Comparison of ENCODE assay signal across 8 cellular contexts in genomic region chr1:84504580-84505021, GRCh38. TPM values are rescaled to one million over a fixed set of nuclear protein-coding genes. Genes with fewer than 3 reads are reported as not detected.
A peak's percentile ranks its signal among the peaks of the same experiment; 100 is the strongest.
DNase-seq lines count a peak whose midpoint lies in the region; ATAC-seq and TF ChIP-seq lines count a peak whose summit lies in the region.

No MANE protein-coding gene starts in this region.

- H3K4ac ChIP-seq in mesenchymal stem cell (ENCODE audit: low read depth in 1 of 2, low read length in 2 of 2): no peak overlapping the region

- peaks cover 1% of the 10 kb centered on the region for H3K79me1 ChIP-seq in mesenchymal stem cell (replicated peaks; ENCODE audit: low read length, poor library complexity, severe bottlenecking)

- H3K27ac ChIP-seq in breast epithelium (peak overlapping the region; percentile 96 to 98), mesenchymal stem cell (ENCODE audit: low read length, poor library complexity, severe bottlenecking) (no peak overlapping the region), uterus (peak overlapping the region; percentile 98)

- H3K27me3 ChIP-seq in breast epithelium (no peaks in the 10 kb centered on the region), mesenchymal stem cell (ENCODE audit: control insufficient read depth in 1 of 2, insufficient read depth in 1 of 2, low read length in 2 of 2) (no peaks in the 10 kb centered on the region), uterus (no peaks in the 10 kb centered on the region)

- H3K9ac ChIP-seq in ES-I3 (ENCODE audit: low read depth, low read length) (peak overlapping the region; percentile 76), mesenchymal stem cell (ENCODE audit: low read length) (peak overlapping the region; percentile 98)

- ATAC-seq in GM19397 (IDR thresholded peaks at IDR 0.05; ENCODE audit: unreplicated experiment): no peak

- H3K4me2 ChIP-seq in mesenchymal stem cell (ENCODE audit: low read length, poor library complexity, severe bottlenecking): peak overlapping the region; percentile 78

- no peaks in the 10 kb centered on the region for H3K9me3 ChIP-seq in ES-I3 (ENCODE audit: control insufficient read depth, insufficient read depth, low read length)
- no peaks in the 10 kb centered on the region for H3K9me3 ChIP-seq in breast epithelium
- peaks cover 8% of the 10 kb centered on the region for H3K9me3 ChIP-seq in mesenchymal stem cell (ENCODE audit: control insufficient read depth, low read length)
- H3K9me3 ChIP-seq in uterus: peaks cover 0 to 4% of the 10 kb centered on the region in 2 donors

- H3K4me1 ChIP-seq in ES-I3 (ENCODE audit: insufficient read depth, low read length) (peaks cover 8% of the 10 kb centered on the region), breast epithelium (peaks cover 0 to 7% of the 10 kb centered on the region in 2 donors), mesenchymal stem cell (ENCODE audit: control insufficient read depth, insufficient read depth, low read depth, low read length) (no peaks in the 10 kb centered on the region), uterus (peaks cover 6 to 9% of the 10 kb centered on the region in 2 donors)

- H4K8ac ChIP-seq in mesenchymal stem cell (ENCODE audit: low read length): no peak overlapping the region

- H2BK12ac ChIP-seq in mesenchymal stem cell (ENCODE audit: low read length in 2 of 2): no peak overlapping the region

- H3K36me3 ChIP-seq in ES-I3 (ENCODE audit: insufficient read depth, low read length) (peaks cover 4% of the 10 kb centered on the region; the same call in 1 of the 2 replicates), breast epithelium (no peaks in the 10 kb centered on the region), mesenchymal stem cell (ENCODE audit: control insufficient read depth in 1 of 2, insufficient read depth in 2 of 2, low read depth in 1 of 2, low read length in 2 of 2) (peaks cover 7 to 38% of the 10 kb centered on the region in 2 experiments), uterus (no peaks in the 10 kb centered on the region)

- H4K91ac ChIP-seq in mesenchymal stem cell (ENCODE audit: low read length): no peak overlapping the region

- H2BK120ac ChIP-seq in mesenchymal stem cell (ENCODE audit: low read depth, low read length): no peak overlapping the region

- DNase-seq in Kasumi-1 (lab: John Stamatoyannopoulos, UW): peak; percentile 13 to 33
- no peak for DNase-seq in breast epithelium (ENCODE audit: low spot score in 2 of 2)
- DNase-seq in mesenchymal stem cell: peak; percentile 81
- no peak for DNase-seq in uterus
- no peak for DNase-seq in NCI-H345 (lab: John Stamatoyannopoulos, UW)
- no peak for DNase-seq in stimulated activated CD4-positive, alpha-beta T cell treated with anti-CD3 and anti-CD28 coated beads, Interleukin-2, amount 100 ng/mL, for 24 hours

- H2AK5ac ChIP-seq in mesenchymal stem cell (ENCODE audit: low read length, severe bottlenecking): no peak overlapping the region

- no peak overlapping the region for H3K18ac ChIP-seq in mesenchymal stem cell (ENCODE audit: low read depth in 1 of 2, low read length in 2 of 2)

- no peak overlapping the region for H2AFZ ChIP-seq in mesenchymal stem cell (ENCODE audit: low read depth, low read length)

- H2BK15ac ChIP-seq in mesenchymal stem cell (ENCODE audit: low read depth, poor library complexity, severe bottlenecking): no peak overlapping the region

- intact Hi-C loops in breast epithelium (cut with DNase I; ENCODE audit: low total_unique reads) (loop anchor here (10.0 kb wide), 1 partner anchor 70 kb away; the partner anchor contains the start of gene CTBS), uterus (cut with DNase I; ENCODE audit: low total_unique reads) (no loop called here)

- 32% methylated on average over 5 of the region's 6 CpGs for WGBS in mesenchymal stem cell

- H3K4me3 ChIP-seq in breast epithelium (peak overlapping the region; percentile 76 to 88 (median 83)), mesenchymal stem cell (ENCODE audit: insufficient read depth in 1 of 2, low read depth in 1 of 2, low read length in 2 of 2) (peak overlapping the region in 1 of 2 experiments; percentile 94), uterus (peak overlapping the region; percentile 85 to 86)

- TF ChIP-seq POLR2A in breast epithelium (IDR thresholded peaks at IDR 0.05) (no peak), uterus (IDR thresholded peaks at IDR 0.05) (no peak)

- H3K23ac ChIP-seq in mesenchymal stem cell (ENCODE audit: low read length in 2 of 2): no peak overlapping the region

- no peak overlapping the region for H3K14ac ChIP-seq in mesenchymal stem cell (ENCODE audit: low read length in 2 of 2)

- TF ChIP-seq CTCF in breast epithelium (IDR thresholded peaks at IDR 0.05): no peak
- TF ChIP-seq CTCF in uterus (IDR thresholded peaks at IDR 0.05): no peak

- no peak overlapping the region for H2BK5ac ChIP-seq in mesenchymal stem cell (ENCODE audit: low read depth, low read length, poor library complexity, severe bottlenecking)

RNA-seq across cellular contexts. Expression of gene SPATA1, which starts 1.6 kb away (rescaled TPM):
- total RNA-seq in breast epithelium (1 to 10 TPM in 1 of 3 donors, under 1 TPM in 2; 0.16 to 1.0 (median 0.33) TPM), uterus (1 to 10 TPM in 1 of 4 donors, under 1 TPM in 2, not detected in 1; 0.26 to 3.5 (median 0.91) TPM)
- polyA plus RNA-seq in mesenchymal stem cell (2013, experiment 1 of 2): 1.3 TPM
- 0.88 TPM for polyA plus RNA-seq in mesenchymal stem cell (2013, experiment 2 of 2)

RNA-seq across cellular contexts. Expression of gene GNG5, which starts 1.8 kb away (rescaled TPM):
- total RNA-seq in breast epithelium (10 to 100 TPM; 47.8 to 66.6 (median 47.9) TPM), uterus (10 to 100 TPM in 3 of 4 donors, 1 to 10 TPM in 1; 6.7 to 62.3 (median 29.1) TPM)
- polyA plus RNA-seq in mesenchymal stem cell (2013, experiment 1 of 2): 364 TPM
- polyA plus RNA-seq in mesenchymal stem cell (2013, experiment 2 of 2): 368 TPM

RNA-seq across cellular contexts. Expression of gene RPF1, which starts 25.5 kb away (rescaled TPM):
- total RNA-seq in breast epithelium (10 to 100 TPM; 33.6 to 44.6 (median 41.6) TPM), uterus (10 to 100 TPM; 27.8 to 72.9 (median 46.7) TPM)
- 55.2 TPM for polyA plus RNA-seq in mesenchymal stem cell (2013, experiment 1 of 2)
- 55.2 TPM for polyA plus RNA-seq in mesenchymal stem cell (2013, experiment 2 of 2)

Comparison
In these comparisons a context has a peak if more than half of its experiments do, and no peak if none do; other contexts are left out.
1. DNase-seq: peak in Kasumi-1 (2 of 2) and mesenchymal stem cell (single experiment); none in breast epithelium (0 of 2), uterus (0 of 2), NCI-H345 (single experiment) and stimulated activated CD4-positive, alpha-beta T cell treated with anti-CD3 and anti-CD28 coated beads, Interleukin-2, amount 100 ng/mL, for 24 hours (0 of 2).